ENCODE assay signal across 8 cellular contexts in the genomic region with DNA sequence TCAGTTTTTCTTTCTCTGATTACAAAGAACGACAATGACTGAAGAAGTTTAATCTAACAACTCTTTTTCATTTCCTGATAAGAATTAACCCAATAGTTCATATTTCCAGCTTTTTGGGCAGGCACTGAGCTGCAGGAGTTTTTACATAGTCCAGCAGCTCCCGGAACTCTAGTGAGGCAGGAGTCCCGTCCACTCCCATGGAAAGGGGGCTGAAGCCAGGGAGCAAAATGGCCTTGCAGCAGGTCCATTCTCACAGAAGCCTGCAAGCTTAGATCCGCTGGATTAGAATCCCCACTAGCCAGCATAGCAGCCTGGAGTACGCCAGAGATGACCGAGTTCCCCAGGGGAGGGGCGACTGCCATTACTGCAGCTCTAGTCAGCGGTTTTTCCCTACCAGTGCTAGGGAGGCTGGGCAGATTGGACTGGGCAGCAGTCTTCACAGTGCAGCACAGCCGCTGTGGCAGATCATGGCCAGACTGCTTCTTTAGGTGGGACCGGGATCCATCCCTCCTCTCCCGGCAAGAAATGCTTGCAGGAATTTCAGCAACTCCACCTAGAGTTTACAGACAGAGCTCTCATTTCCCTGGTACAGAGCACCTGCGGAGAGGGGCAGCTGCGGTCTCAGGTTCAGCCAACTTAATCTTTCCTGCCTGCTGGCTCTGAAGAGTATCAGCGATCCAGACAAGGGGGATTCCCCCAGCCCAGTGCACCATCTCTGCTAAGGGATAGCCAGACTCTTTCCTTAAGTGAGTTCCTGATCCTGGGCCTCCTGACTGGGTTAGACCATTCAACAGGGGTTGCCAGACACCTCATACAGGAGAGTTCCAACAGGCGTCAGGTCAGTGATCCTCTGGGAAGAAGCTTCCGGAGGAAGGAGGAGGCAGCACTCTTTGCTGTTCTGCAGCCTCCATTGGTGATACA. TPM values are rescaled to one million over a fixed set of nuclear protein-coding genes. Genes with fewer than 3 reads are reported as not detected.
DNase-seq lines count a peak whose midpoint lies in the region; ATAC-seq and TF ChIP-seq lines count a peak whose summit lies in the region.

No MANE protein-coding gene starts in this region.

- 0 out of 2 replicates have a peak, but pooled peaks cover 5% of the 10 kb centered on the region for H3K9me3 ChIP-seq in OCI-LY7 (ENCODE audit: low read length)
- no peaks in the 10 kb centered on the region for H3K9me3 ChIP-seq in mucosa of rectum (ENCODE audit: control insufficient read depth in 2 of 2, low read length in 2 of 2)
- no peaks in the 10 kb centered on the region for H3K9me3 ChIP-seq in HAP-1

- peak overlapping the region; percentile 80 to 82 for H3K9ac ChIP-seq in mucosa of rectum (ENCODE audit: low read depth in 1 of 2, low read length in 2 of 2)

- CTCF ChIA-PET in OCI-LY7 (lab: Charles Lee; ENCODE audit: unreplicated experiment): no interaction called here

- POLR2A ChIA-PET in OCI-LY7 (lab: Charles Lee): interaction anchor here (0.5 kb wide), 1 partner anchor 634 kb away, joined by 3 read pairs; no protein-coding TSS in a partner anchor

- H2AFZ ChIP-seq in OCI-LY7 (ENCODE audit: low read length): peak overlapping the region; percentile 88; the same call in 1 of the 2 replicates

- H3K4me2 ChIP-seq in OCI-LY7 (ENCODE audit: low read length): no peak overlapping the region

- no peaks in the 10 kb centered on the region for H3K79me2 ChIP-seq in OCI-LY7 (ENCODE audit: insufficient read depth, low read depth, low read length)

- no peak overlapping the region for H3K27ac ChIP-seq in OCI-LY7 (ENCODE audit: low read depth, low read length, poor library complexity, severe bottlenecking)
- H3K27ac ChIP-seq in dorsolateral prefrontal cortex: peak overlapping the region in 26 of 59 donors; percentile 3 to 83 (median 52)
- peak overlapping the region; percentile 79 to 92 for H3K27ac ChIP-seq in mucosa of rectum (ENCODE audit: low read depth in 2 of 2, low read length in 2 of 2)

- H3K9me2 ChIP-seq in OCI-LY7 (ENCODE audit: insufficient read depth, low read length): no peaks in the 10 kb centered on the region

- BruUV-seq in OCI-LY7 (replicated peaks; lab: Mats Ljungman, UMichigan): no TSS peak

- TF ChIP-seq CTCF in OCI-LY7 (conservative IDR thresholded peaks at IDR 0.05; ENCODE audit: low read length) (no peak), dorsolateral prefrontal cortex (IDR thresholded peaks at IDR 0.05 in 54 of 56, conservative IDR thresholded peaks at IDR 0.05 in 2 of 56; ENCODE audit: low read depth in 1 of 56, partially characterized antibody in 56 of 56) (no peak)

- in situ Hi-C loops in HAP-1 (cut with MboI; ENCODE audit: low sequenced_read_pairs): no loop called here

- intact Hi-C loops in OCI-LY7 (cut with micrococcal nuclease; ENCODE audit: unreplicated experiment) (no loop called here), dorsolateral prefrontal cortex (cut with DNase I) (no loop called here)

- DNase-seq in 8988T (peak; percentile 5), OCI-LY7 (ENCODE audit: low spot score) (no peak), dorsolateral prefrontal cortex (no peak), HAP-1 (ENCODE audit: low spot score in 2 of 2) (no peak)

- H3K36me3 ChIP-seq in OCI-LY7 (ENCODE audit: insufficient read depth, low read length) (no peaks in the 10 kb centered on the region), mucosa of rectum (ENCODE audit: control insufficient read depth in 2 of 2, insufficient read depth in 2 of 2, low read length in 2 of 2) (no peaks in the 10 kb centered on the region), HAP-1 (replicated peaks) (no peaks in the 10 kb centered on the region)

- H3K4me3 ChIP-seq in OCI-LY7 (ENCODE audit: low read depth, low read length, poor library complexity, severe bottlenecking) (peak overlapping the region; percentile 48), dorsolateral prefrontal cortex (peak overlapping the region in 56 of 59 donors; percentile 5 to 67 (median 48)), mucosa of rectum (ENCODE audit: low read length in 2 of 2) (peak overlapping the region; percentile 68 to 78), HAP-1 (no peak overlapping the region)

- H3K4me1 ChIP-seq in OCI-LY7 (ENCODE audit: insufficient read depth, low read length, poor library complexity, severe bottlenecking) (no peaks in the 10 kb centered on the region), mucosa of rectum (ENCODE audit: control insufficient read depth in 2 of 2, insufficient read depth in 2 of 2, low read length in 2 of 2) (peaks cover 5 to 16% of the 10 kb centered on the region in 2 donors), HAP-1 (no peaks in the 10 kb centered on the region)

- H3K27me3 ChIP-seq in dorsolateral prefrontal cortex (no peaks in the 10 kb centered on the region), mucosa of rectum (ENCODE audit: control insufficient read depth in 2 of 2, insufficient read depth in 2 of 2, low read length in 2 of 2) (no peaks in the 10 kb centered on the region), HAP-1 (ENCODE audit: low read depth) (no peaks in the 10 kb centered on the region)

- peak; percentile 10 for ATAC-seq in GM18907 (IDR thresholded peaks at IDR 0.05; ENCODE audit: unreplicated experiment)
- ATAC-seq in GM18858 (IDR thresholded peaks at IDR 0.05; ENCODE audit: unreplicated experiment): no peak
- ATAC-seq in HG03196 (IDR thresholded peaks at IDR 0.05; ENCODE audit: unreplicated experiment): no peak

- H4K20me1 ChIP-seq in OCI-LY7 (ENCODE audit: insufficient read depth, low read length): no peaks in the 10 kb centered on the region

RNA-seq across cellular contexts. Expression of a gene that starts 0.7 kb away (rescaled TPM):
- 0.28 and 0.88 TPM in 2 replicates for total RNA-seq in OCI-LY7 (2014; rRNA removed; shearing (Covaris generic))
- total RNA-seq in OCI-LY7 (2022) (1.4 and 1.6 TPM in 2 replicates), dorsolateral prefrontal cortex (10 to 100 TPM in 28 of 120 experiments, 1 to 10 TPM in 92; 2.0 to 29.4 (median 6.9) TPM)

RNA-seq across cellular contexts. Expression of a gene that starts 53.9 kb away (rescaled TPM):
- not detected in 2 replicates for total RNA-seq in OCI-LY7 (2014; rRNA removed; shearing (Covaris generic))
- not detected in 2 replicates for total RNA-seq in OCI-LY7 (2022)
- 1 to 10 TPM in 7 of 120 experiments, under 1 TPM in 19, not detected in 94; 0.33 to 1.6 (median 0.66) TPM for total RNA-seq in dorsolateral prefrontal cortex
